ENCODE assay signal across 9 cellular contexts in genomic region chr2:28664120-28664842, GRCh38.
DNase-seq lines count a peak whose midpoint lies in the region; ATAC-seq and TF ChIP-seq lines count a peak whose summit lies in the region.
"Had no signal": no experiment of that assay in that cellular context is flagged by ENCODE, and none has a peak within 500 bp of the region (broad histone marks: within the 10 kb centered on the region; RNA-seq: fewer than 3 reads in every experiment).

No MANE protein-coding gene starts in this region.

- ATAC-seq in upper lobe of left lung (ENCODE audit: low FRiP score in 2 of 2) (peak; percentile 54 to 68), HG03342 (IDR thresholded peaks at IDR 0.05; ENCODE audit: unreplicated experiment) (no peak)

- 38 to 45% methylated on average over 22 of the region's 22 CpGs for WGBS in esophagus, 2 donors
- 61 to 64% methylated on average over 18 to 22 of the region's 22 CpGs for WGBS in upper lobe of left lung, 2 donors

- TF ChIP-seq EP300 in upper lobe of left lung (IDR thresholded peaks at IDR 0.05), result no peak

- no peaks in the 10 kb centered on the region for H3K9me3 ChIP-seq in esophagus (ENCODE audit: control insufficient read depth in 2 of 2, insufficient read depth in 1 of 2, low read depth in 1 of 2, low read length in 1 of 2)
- no peaks in the 10 kb centered on the region for H3K9me3 ChIP-seq in mucosa of stomach (ENCODE audit: control insufficient read depth, low read length)
- H3K9me3 ChIP-seq in upper lobe of left lung, result no peaks in the 10 kb centered on the region

- TF ChIP-seq CTCF in upper lobe of left lung (IDR thresholded peaks at IDR 0.05), result no peak

- H3K4me3 ChIP-seq in esophagus (ENCODE audit: low read depth in 1 of 2, low read length in 2 of 2) (no peak overlapping the region), mucosa of stomach (ENCODE audit: low read length) (no peak overlapping the region), upper lobe of left lung (no peak overlapping the region)

- H3K4me1 ChIP-seq in esophagus (ENCODE audit: control insufficient read depth in 2 of 2, insufficient read depth in 2 of 2, low read length in 1 of 2) (peaks cover 2 to 27% of the 10 kb centered on the region in 2 donors), mucosa of stomach (ENCODE audit: control insufficient read depth, insufficient read depth, low read length) (peaks cover 62% of the 10 kb centered on the region), upper lobe of left lung (peaks cover 21 to 44% (median 28%) of the 10 kb centered on the region in 4 donors)

- no peaks in the 10 kb centered on the region for H3K27me3 ChIP-seq in esophagus (ENCODE audit: control insufficient read depth in 1 of 2, insufficient read depth in 2 of 2, low read length in 2 of 2)
- no peaks in the 10 kb centered on the region for H3K27me3 ChIP-seq in mucosa of stomach (ENCODE audit: control insufficient read depth, insufficient read depth, low read length)
- no peaks in the 10 kb centered on the region for H3K27me3 ChIP-seq in upper lobe of left lung

- no peaks in the 10 kb centered on the region for H3K36me3 ChIP-seq in esophagus (ENCODE audit: control insufficient read depth in 2 of 2, insufficient read depth in 2 of 2, low read length in 1 of 2)
- H3K36me3 ChIP-seq in mucosa of stomach (ENCODE audit: control insufficient read depth, insufficient read depth, low read length), result no peaks in the 10 kb centered on the region
- no peaks in the 10 kb centered on the region for H3K36me3 ChIP-seq in upper lobe of left lung

- DNase-seq in DMS 273 (lab: John Stamatoyannopoulos, UW; ENCODE audit: unreplicated experiment) (peak; percentile 61), DMS 273 treated with DMSO at 0.1 percent for 48 hours (lab: John Stamatoyannopoulos, UW) (no peak), upper lobe of left lung (peak in 1 of 2 donors; percentile 73), middle frontal gyrus (ENCODE audit: extremely low spot score, low spot score) (no peak), superior temporal gyrus (ENCODE audit: extremely low spot score) (no peak)

- no peak for TF ChIP-seq POLR2A in upper lobe of left lung (IDR thresholded peaks at IDR 0.05)

- peak overlapping the region; percentile 54 for H3K9ac ChIP-seq in mucosa of stomach (ENCODE audit: low read length)

- H3K27ac ChIP-seq in esophagus (ENCODE audit: low read depth in 2 of 2, low read length in 1 of 2), result peak overlapping the region; percentile 94 to 95
- peak overlapping the region; percentile 58 to 75 (median 66) for H3K27ac ChIP-seq in upper lobe of left lung
- H3K27ac ChIP-seq: 22Rv1 had no signal
